ENCODE assay signal across 30 cellular contexts in genomic region chr15:90042766-90043525, GRCh38. TPM values are rescaled to one million over a fixed set of nuclear protein-coding genes. Genes with fewer than 3 reads are reported as not detected.
DNase-seq lines count a peak whose midpoint lies in the region; ATAC-seq, FAIRE-seq and TF ChIP-seq lines count a peak whose summit lies in the region.
"Had no signal": no experiment of that assay in that cellular context is flagged by ENCODE, and none has a peak within 500 bp of the region (broad histone marks: within the 10 kb centered on the region; RNA-seq: fewer than 3 reads in every experiment).

No MANE protein-coding gene starts in this region.

- FAIRE-seq in GM12891 (lab: Jason Lieb, UNC): no peak
- FAIRE-seq: astrocyte, GM19239, H54 had no signal

- peaks cover 16% of the 10 kb centered on the region for H3K4me1 Mint-ChIP-seq in T-helper 2 cell treated with Interferon-gamma antibody and Interleukin-4, amounts not matched to agents 5 μg/mL and 100 μg/mL, for 36 hours (ENCODE audit: low read depth)

- H3K27ac Mint-ChIP-seq in T-helper 2 cell treated with Interferon-gamma antibody and Interleukin-4, amounts not matched to agents 5 μg/mL and 100 μg/mL, for 36 hours: peak overlapping the region; percentile 18
- H3K27ac Mint-ChIP-seq: activated naive CD4-positive, alpha-beta T cell treated with anti-CD3 and anti-CD28 coated beads, Interleukin-2, amount 50 U/mL, for 24 hours; B cell had no signal

- H3K27me3 Mint-ChIP-seq in T-helper 2 cell treated with Interferon-gamma antibody and Interleukin-4, amounts not matched to agents 5 μg/mL and 100 μg/mL, for 36 hours (ENCODE audit: low read depth): no peaks in the 10 kb centered on the region
- H3K27me3 Mint-ChIP-seq: activated naive CD4-positive, alpha-beta T cell treated with anti-CD3 and anti-CD28 coated beads, Interleukin-2, amount 50 U/mL, for 24 hours; B cell had no signal

- WGBS in thyroid gland, 2 donors: 77 to 78% methylated on average over 14 to 20 of the region's 27 CpGs

- TF ChIP-seq POLR2A in thyroid gland (IDR thresholded peaks at IDR 0.05) (no peak), GM12891 (IDR thresholded peaks at IDR 0.05; ENCODE audit: low read depth, low read length) (no peak)

- intact Hi-C loops in mucosa of descending colon (cut with DNase I, micrococcal nuclease): no loop called here
- intact Hi-C loops in thyroid gland (cut with DNase I): no loop called here

- no peak for ATAC-seq in mucosa of descending colon
- ATAC-seq: PC-3; right lobe of liver; stimulated activated effector memory CD8-positive, alpha-beta T cell treated with anti-CD3 and anti-CD28 coated beads, Interleukin-12 subunit alpha, Interleukin-12 subunit beta, amount 100 ng/mL, for 72 hours had no signal

- H3K9me3 ChIP-seq in mucosa of descending colon (no peaks in the 10 kb centered on the region), thyroid gland (no peaks in the 10 kb centered on the region)
- H3K9me3 ChIP-seq: right lobe of liver, SK-N-SH had no signal

- no peaks in the 10 kb centered on the region for H3K9me3 Mint-ChIP-seq in T-helper 2 cell treated with Interferon-gamma antibody and Interleukin-4, amounts not matched to agents 5 μg/mL and 100 μg/mL, for 36 hours
- H3K9me3 Mint-ChIP-seq: activated naive CD4-positive, alpha-beta T cell treated with anti-CD3 and anti-CD28 coated beads, Interleukin-2, amount 50 U/mL, for 24 hours; mesothelial cell of epicardium; stimulated activated effector memory CD8-positive, alpha-beta T cell treated with anti-CD3 and anti-CD28 coated beads, Interleukin-12 subunit alpha, Interleukin-12 subunit beta, amount 100 ng/mL, for 72 hours had no signal

- no peak for TF ChIP-seq CTCF in mucosa of descending colon (IDR thresholded peaks at IDR 0.05)
- TF ChIP-seq CTCF in thyroid gland (IDR thresholded peaks at IDR 0.05): no peak

- H3K4me3 Mint-ChIP-seq in T-helper 2 cell treated with Interferon-gamma antibody and Interleukin-4, amounts not matched to agents 5 μg/mL and 100 μg/mL, for 36 hours: no peak overlapping the region
- H3K4me3 Mint-ChIP-seq: activated naive CD4-positive, alpha-beta T cell treated with anti-CD3 and anti-CD28 coated beads, Interleukin-2, amount 50 U/mL, for 24 hours; B cell; mesothelial cell of epicardium; stimulated activated effector memory CD8-positive, alpha-beta T cell treated with anti-CD3 and anti-CD28 coated beads, Interleukin-12 subunit alpha, Interleukin-12 subunit beta, amount 100 ng/mL, for 72 hours had no signal

- no peaks in the 10 kb centered on the region for H3K27me3 ChIP-seq in thyroid gland
- H3K27me3 ChIP-seq: right lobe of liver had no signal

- H3K27ac ChIP-seq in caudate nucleus (ENCODE audit: low read depth, low read length) (peak overlapping the region; percentile 83), thyroid gland (no peak overlapping the region)
- H3K27ac ChIP-seq: 22Rv1, epithelial cell of prostate, right lobe of liver had no signal

- H3K36me3 Mint-ChIP-seq in T-helper 2 cell treated with Interferon-gamma antibody and Interleukin-4, amounts not matched to agents 5 μg/mL and 100 μg/mL, for 36 hours (ENCODE audit: low read depth): no peaks in the 10 kb centered on the region
- H3K36me3 Mint-ChIP-seq: mesothelial cell of epicardium had no signal

- peaks cover 26% of the 10 kb centered on the region for H3K4me1 ChIP-seq in mucosa of descending colon (ENCODE audit: low read depth)
- peaks cover 24 to 40% of the 10 kb centered on the region in 2 donors for H3K4me1 ChIP-seq in thyroid gland

- no peaks in the 10 kb centered on the region for H3K36me3 ChIP-seq in mucosa of descending colon (ENCODE audit: low read depth)
- H3K36me3 ChIP-seq in thyroid gland: no peaks in the 10 kb centered on the region
- H3K36me3 ChIP-seq: right lobe of liver had no signal

- no peak overlapping the region for H3K4me3 ChIP-seq in mucosa of descending colon
- no peak overlapping the region for H3K4me3 ChIP-seq in thyroid gland (replicated peaks in 1 of 3)
- H3K4me3 ChIP-seq: right lobe of liver had no signal

- DNase-seq in T-helper 2 cell treated with Interferon-gamma antibody and Interleukin-4, amounts not matched to agents 5 μg/mL and 100 μg/mL, for 36 hours (ENCODE audit: low spot score): no peak
- DNase-seq in T-helper 2 cell: no peak
- no peak for DNase-seq in caudate nucleus (lab: John Stamatoyannopoulos, UW)
- peak in 2 of 3 donors; percentile 33 to 48 for DNase-seq in mucosa of descending colon
- peak; percentile 41 for DNase-seq in thyroid gland
- DNase-seq in NCI-H226: no peak
- DNase-seq in NCI-H526 treated with DMSO at 0.1 percent for 48 hours (lab: John Stamatoyannopoulos, UW): no peak
- no peak for DNase-seq in GM12891 (ENCODE audit: insufficient read length, low spot score)
- DNase-seq: activated CD4-positive, CD25-positive, alpha-beta regulatory T cell treated with anti-CD3 and anti-CD28 coated beads, Interleukin-2, amount 50 U/mL, for 72 hours; activated T-cell treated with anti-CD3 and anti-CD28 coated beads, Interleukin-2, amount 50 U/mL, for 48 hours; Calu3; cortex of kidney; foreskin melanocyte; kidney glomerular epithelial cell; NCI-H2171; NCI-H748 treated with DMSO at 0.1 percent for 48 hours; nucleus accumbens; PC-3; SK-N-SH; T1000 had no signal

TF ChIP-seq in GM12891, 5 proteins besides CTCF, POLR2A, EP300 and RAD21:
- TF ChIP-seq POLR2AphosphoS5 (IDR thresholded peaks at IDR 0.05; ENCODE audit: low read depth, low read length) (no peak), PAX5 (IDR thresholded peaks at IDR 0.05; ENCODE audit: insufficient read depth, low read length, severe bottlenecking) (no peak), TAF1 (IDR thresholded peaks at IDR 0.05; ENCODE audit: low read depth, low read length) (no peak), SPI1 (IDR thresholded peaks at IDR 0.05; ENCODE audit: low read depth, low read length) (no peak), POU2F2 (IDR thresholded peaks at IDR 0.05; ENCODE audit: low read depth, low read length) (no peak)

RNA-seq across cellular contexts. Expression of gene ZNF710, which starts 41.8 kb away (rescaled TPM):
- total RNA-seq in mucosa of descending colon: 10 to 100 TPM; 30.9 to 42.7 (median 40.2) TPM
- total RNA-seq in thyroid gland: 10 to 100 TPM in 3 of 4 donors, 1 to 10 TPM in 1; 8.9 to 17.2 (median 11.5) TPM
- 5.9 TPM for polyA plus RNA-seq in GM12891 (2012; ENCODE audit: low read depth, missing spikeins)

RNA-seq across cellular contexts. Expression of gene IDH2, which starts 59.3 kb away (rescaled TPM):
- total RNA-seq in mucosa of descending colon (100 to 1,000 TPM in 2 of 3 donors, 10 to 100 TPM in 1; 84.8 to 262 (median 124) TPM), thyroid gland (10 to 100 TPM; 29.4 to 49.6 (median 33.5) TPM)
- 111 TPM for polyA plus RNA-seq in GM12891 (2012; ENCODE audit: low read depth, missing spikeins)

Comparison
In these comparisons a context has a peak if more than half of its experiments do, and no peak if none do; other contexts are left out.
1. DNase-seq: peak in mucosa of descending colon (2 of 3) and thyroid gland (2 of 2); none in T-helper 2 cell treated with Interferon-gamma antibody and Interleukin-4, amounts not matched to agents 5 μg/mL and 100 μg/mL, for 36 hours (single experiment), T-helper 2 cell (0 of 5), caudate nucleus (0 of 61), NCI-H226 (single experiment), NCI-H526 treated with DMSO at 0.1 percent for 48 hours (single experiment) and GM12891 (single experiment).